Comparison of ENCODE assay signal across 29 cellular contexts in the genomic region with DNA sequence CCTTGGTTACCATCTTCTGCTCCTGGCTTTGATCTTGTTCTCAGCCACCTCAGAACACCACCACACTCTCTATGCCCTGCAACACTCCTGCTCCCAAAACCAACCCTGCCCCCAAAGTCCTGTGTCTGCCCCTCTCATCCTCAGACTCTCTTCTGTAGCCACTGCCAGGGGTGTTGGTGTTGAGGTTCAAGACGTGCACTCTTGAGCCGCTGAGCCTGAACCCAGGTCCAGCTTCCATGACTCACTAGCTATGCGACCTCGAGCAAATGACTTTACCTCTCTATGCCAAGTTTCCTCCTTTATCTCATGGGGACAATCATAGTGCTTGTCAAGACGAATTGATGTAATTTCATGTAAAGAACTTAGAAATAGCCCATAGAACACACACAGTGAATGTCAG. TPM values are rescaled to one million over a fixed set of nuclear protein-coding genes. Genes with fewer than 3 reads are reported as not detected.
DNase-seq lines count a peak whose midpoint lies in the region; ATAC-seq, FAIRE-seq and TF ChIP-seq lines count a peak whose summit lies in the region.
"Had no signal": no experiment of that assay in that cellular context is flagged by ENCODE, and none has a peak within 500 bp of the region (broad histone marks: within the 10 kb centered on the region; RNA-seq: fewer than 3 reads in every experiment).

No MANE protein-coding gene starts in this region.

- TF ChIP-seq CTCF in spleen (IDR thresholded peaks at IDR 0.05 in 8 of 11, conservative IDR thresholded peaks at IDR 0.05 in 3 of 11) = no peak
- no peak for TF ChIP-seq CTCF in foreskin keratinocyte (conservative IDR thresholded peaks at IDR 0.05)
- no peak for TF ChIP-seq CTCF in mammary epithelial cell (conservative IDR thresholded peaks at IDR 0.05 in 1 of 2, IDR thresholded peaks at IDR 0.05 in 1 of 2; ENCODE audit: extremely low read depth in 1 of 2, insufficient read depth in 1 of 2, low read depth in 1 of 2, low read length in 2 of 2)

- in situ Hi-C loops in mammary epithelial cell (cut with MboI; ENCODE audit: low sequenced_read_pairs in 2 of 2) = no loop called here

- H2AFZ ChIP-seq in mesenchymal stem cell (ENCODE audit: low read depth, low read length) (no peak overlapping the region), mammary epithelial cell (ENCODE audit: low read depth, low read length) (no peak overlapping the region)

- DNase-seq in RCC 7860 (ENCODE audit: low spot score) = no peak
- DNase-seq in mesenchymal stem cell = no peak
- DNase-seq in spleen = peak; percentile 30
- no peak for DNase-seq in foreskin keratinocyte
- DNase-seq in mammary epithelial cell = no peak
- DNase-seq in NCI-H446 treated with DMSO at 0.1 percent for 48 hours (lab: John Stamatoyannopoulos, UW) = no peak
- DNase-seq: Caco-2; CD8-positive, alpha-beta T cell; DMS 273 treated with DMSO at 0.1 percent for 48 hours; DMS79; EL; GDM1; NCI-H1048; NCI-H1417; NCI-H1694 treated with DMSO at 0.1 percent for 48 hours; NCI-H2081 treated with DMSO at 0.1 percent for 48 hours; NCI-H524 treated with DMSO at 0.1 percent for 48 hours; NCI-H774; SJCRH30 had no signal

- H3K36me3 ChIP-seq in duodenal mucosa (ENCODE audit: control insufficient read depth in 1 of 2, insufficient read depth in 2 of 2, low read length in 2 of 2) (no peaks in the 10 kb centered on the region), mesenchymal stem cell (ENCODE audit: control insufficient read depth in 1 of 2, insufficient read depth in 2 of 2, low read depth in 1 of 2, low read length in 2 of 2) (no peaks in the 10 kb centered on the region), spleen (no peaks in the 10 kb centered on the region), mammary epithelial cell (ENCODE audit: insufficient read depth, low read length) (no peaks in the 10 kb centered on the region)
- H3K36me3 ChIP-seq: SJCRH30 had no signal

- ATAC-seq in foreskin keratinocyte = no peak
- no peak for ATAC-seq in GM21526 (IDR thresholded peaks at IDR 0.05; ENCODE audit: low FRiP score, unreplicated experiment)
- ATAC-seq: CD8-positive, alpha-beta T cell; GM12878; Right ventricle myocardium inferior had no signal

- H3K27ac ChIP-seq in duodenal mucosa (ENCODE audit: low read depth, low read length) = peak overlapping the region; percentile 0
- H3K27ac ChIP-seq in mesenchymal stem cell (ENCODE audit: low read length, poor library complexity, severe bottlenecking) = no peak overlapping the region
- H3K27ac ChIP-seq in spleen = no peak overlapping the region
- H3K27ac ChIP-seq in foreskin keratinocyte = no peak overlapping the region
- no peak overlapping the region for H3K27ac ChIP-seq in mammary epithelial cell (ENCODE audit: insufficient read depth, low read depth, low read length)
- H3K27ac ChIP-seq: C4-2B, HL-60, SJCRH30 had no signal

- no peak overlapping the region for H3K4ac ChIP-seq in mesenchymal stem cell (ENCODE audit: low read depth in 1 of 2, low read length in 2 of 2)

- no peaks in the 10 kb centered on the region for H4K20me1 ChIP-seq in mammary epithelial cell (ENCODE audit: insufficient read depth, low read length)

- WGBS in mesenchymal stem cell = 76% methylated on average over 5 of the region's 5 CpGs
- WGBS in spleen, 5 donors = 70 to 89% (median 79%) methylated on average over 5 of the region's 5 CpGs
- WGBS in mammary epithelial cell (ENCODE audit: low coverage, missing lambda C conversion rate) = 67% methylated on average over 5 of the region's 5 CpGs

- H3K23ac ChIP-seq in mesenchymal stem cell (ENCODE audit: low read length in 2 of 2) = no peak overlapping the region

- H3K27me3 ChIP-seq in duodenal mucosa (ENCODE audit: control insufficient read depth in 1 of 2, insufficient read depth in 2 of 2, low read length in 2 of 2) (no peaks in the 10 kb centered on the region), mesenchymal stem cell (ENCODE audit: control insufficient read depth in 1 of 2, insufficient read depth in 1 of 2, low read length in 2 of 2) (no peaks in the 10 kb centered on the region), spleen (replicated peaks in 1 of 7) (peaks cover 0 to 20% (median 0%) of the 10 kb centered on the region in 7 donors), foreskin keratinocyte (no peaks in the 10 kb centered on the region), mammary epithelial cell (ENCODE audit: insufficient read depth, low read length) (no peaks in the 10 kb centered on the region)
- H3K27me3 ChIP-seq: SJCRH30 had no signal

- TF ChIP-seq POLR2A in spleen (IDR thresholded peaks at IDR 0.05) = no peak

- H3K4me3 ChIP-seq in duodenal mucosa (ENCODE audit: low read depth in 1 of 2, low read length in 2 of 2) (no peak overlapping the region), mesenchymal stem cell (ENCODE audit: insufficient read depth in 1 of 2, low read depth in 1 of 2, low read length in 2 of 2) (no peak overlapping the region), spleen (no peak overlapping the region), mammary epithelial cell (replicated peaks in 1 of 3; ENCODE audit: insufficient read depth in 1 of 3, low read depth in 2 of 3, low read length in 3 of 3) (no peak overlapping the region)
- H3K4me3 ChIP-seq: GM12878, SJCRH30 had no signal

- no peaks in the 10 kb centered on the region for H3K79me1 ChIP-seq in mesenchymal stem cell (replicated peaks; ENCODE audit: low read length, poor library complexity, severe bottlenecking)

- no peak overlapping the region for H2BK120ac ChIP-seq in mesenchymal stem cell (ENCODE audit: low read depth, low read length)

- no peak overlapping the region for H2BK12ac ChIP-seq in mesenchymal stem cell (ENCODE audit: low read length in 2 of 2)

- BruUV-seq in mammary epithelial cell (replicated peaks; lab: Mats Ljungman, UMichigan) = no TSS peak

- CTCF ChIA-PET in mammary epithelial cell (lab: Charles Lee; ENCODE audit: low non-redundant PET) = no interaction called here

- no peak overlapping the region for H4K8ac ChIP-seq in mesenchymal stem cell (ENCODE audit: low read length)

- no peak overlapping the region for H3K4me2 ChIP-seq in mesenchymal stem cell (ENCODE audit: low read length, poor library complexity, severe bottlenecking)
- no peak overlapping the region for H3K4me2 ChIP-seq in mammary epithelial cell (ENCODE audit: insufficient read depth, low read depth, low read length)

- H2AK5ac ChIP-seq in mesenchymal stem cell (ENCODE audit: low read length, severe bottlenecking) = no peak overlapping the region

- H3K9ac ChIP-seq in duodenal mucosa (ENCODE audit: low read depth in 1 of 2, low read length in 2 of 2) = no peak overlapping the region
- no peak overlapping the region for H3K9ac ChIP-seq in mesenchymal stem cell (ENCODE audit: low read length)
- no peak overlapping the region for H3K9ac ChIP-seq in mammary epithelial cell (ENCODE audit: insufficient read depth, low read length)

- no peak overlapping the region for H2BK15ac ChIP-seq in mesenchymal stem cell (ENCODE audit: low read depth, poor library complexity, severe bottlenecking)

- no peak overlapping the region for H3K18ac ChIP-seq in mesenchymal stem cell (ENCODE audit: low read depth in 1 of 2, low read length in 2 of 2)

- no peak overlapping the region for H3K14ac ChIP-seq in mesenchymal stem cell (ENCODE audit: low read length in 2 of 2)

- dilution Hi-C loops in mammary epithelial cell (cut with HindIII; ENCODE audit: low sequenced_read_pairs) = no loop called here

- no peaks in the 10 kb centered on the region for H3K9me3 ChIP-seq in duodenal mucosa (ENCODE audit: control insufficient read depth in 1 of 2, low read length in 2 of 2)
- no peaks in the 10 kb centered on the region for H3K9me3 ChIP-seq in mesenchymal stem cell (ENCODE audit: control insufficient read depth, low read length)
- no peaks in the 10 kb centered on the region for H3K9me3 ChIP-seq in spleen
- H3K9me3 ChIP-seq in mammary epithelial cell (replicated peaks; ENCODE audit: insufficient read depth, low read length) = no peaks in the 10 kb centered on the region
- H3K9me3 ChIP-seq: Caco-2, SJCRH30 had no signal

- peaks cover 3 to 15% of the 10 kb centered on the region in 2 donors for H3K4me1 ChIP-seq in duodenal mucosa (ENCODE audit: control insufficient read depth in 1 of 2, insufficient read depth in 2 of 2, low read length in 2 of 2)
- H3K4me1 ChIP-seq in mesenchymal stem cell (ENCODE audit: control insufficient read depth, insufficient read depth, low read depth, low read length) = peaks cover 14% of the 10 kb centered on the region
- no peaks in the 10 kb centered on the region for H3K4me1 ChIP-seq in spleen
- H3K4me1 ChIP-seq in foreskin keratinocyte = no peaks in the 10 kb centered on the region
- H3K4me1 ChIP-seq in mammary epithelial cell (ENCODE audit: insufficient read depth, low read length) = no peaks in the 10 kb centered on the region
- H3K4me1 ChIP-seq: Caco-2, SJCRH30 had no signal

- H4K91ac ChIP-seq in mesenchymal stem cell (ENCODE audit: low read length) = no peak overlapping the region

- FAIRE-seq in RCC 7860 (lab: Jason Lieb, UNC) = peak; percentile 66
- FAIRE-seq: GM12878 had no signal

- peak overlapping the region; percentile 3 for H2BK5ac ChIP-seq in mesenchymal stem cell (ENCODE audit: low read depth, low read length, poor library complexity, severe bottlenecking)

- intact Hi-C loops in spleen (cut with DNase I; ENCODE audit: low total_unique reads) = no loop called here
- intact Hi-C loops in mammary epithelial cell (cut with micrococcal nuclease) = no loop called here

- H3K79me2 ChIP-seq in mammary epithelial cell (ENCODE audit: insufficient read depth, low read length) = no peaks in the 10 kb centered on the region

RNA-seq across cellular contexts. Expression of gene ATP6V0A4, which starts 0.8 kb away (rescaled TPM):
- not detected for polyA plus RNA-seq in mesenchymal stem cell (2013, experiment 1 of 2)
- polyA plus RNA-seq in mesenchymal stem cell (2013, experiment 2 of 2) = not detected
- total RNA-seq in spleen (not detected), foreskin keratinocyte (0.14 and 0.25 TPM in 2 replicates), mammary epithelial cell (1 to 10 TPM in 1 of 2 donors, under 1 TPM in 1; 0.28 to 3.2 TPM)
- polyA plus RNA-seq in spleen (not detected), foreskin keratinocyte (0.06 and 0.19 TPM in 2 replicates), mammary epithelial cell (0.93 TPM)
- 5.4 TPM for polyA minus RNA-seq in mammary epithelial cell
- total RNA-seq: A673; CD8-positive, alpha-beta T cell; GM12878; Right ventricle myocardium inferior; RPMI7951 had no signal
- polyA plus RNA-seq: GM12878, IgD-negative memory B cell had no signal

RNA-seq across cellular contexts. Expression of gene TMEM213, which starts 1.0 kb away (rescaled TPM):
- polyA plus RNA-seq in mesenchymal stem cell (2013, experiment 1 of 2) = not detected
- not detected for polyA plus RNA-seq in mesenchymal stem cell (2013, experiment 2 of 2)
- total RNA-seq in spleen = not detected
- under 1 TPM in 1 of 3 donors, not detected in 2; 0.05 TPM for polyA plus RNA-seq in spleen
- not detected in 2 replicates for total RNA-seq in foreskin keratinocyte
- not detected in 2 replicates for polyA plus RNA-seq in foreskin keratinocyte
- not detected for total RNA-seq in mammary epithelial cell
- not detected for polyA plus RNA-seq in mammary epithelial cell
- polyA minus RNA-seq in mammary epithelial cell = not detected
- total RNA-seq: A673; Caco-2; CD8-positive, alpha-beta T cell; GM12878; H4; Right ventricle myocardium inferior; RPMI7951; SJCRH30 had no signal
- polyA plus RNA-seq: GM12878, IgD-negative memory B cell had no signal
